In genomic region chr3:4495294-4496110, GRCh38 we compare ENCODE assay signal across 8 cellular contexts. TPM values are rescaled to one million over a fixed set of nuclear protein-coding genes. Genes with fewer than 3 reads are reported as not detected.
DNase-seq lines count a peak whose midpoint lies in the region; ATAC-seq and TF ChIP-seq lines count a peak whose summit lies in the region.

No MANE protein-coding gene starts in this region.

- H3K4me1 ChIP-seq in DOHH2 (ENCODE audit: control insufficient read depth, low read length) = peaks cover 42% of the 10 kb centered on the region

- TF ChIP-seq POLR2A in NB4 (IDR thresholded peaks at IDR 0.05; ENCODE audit: extremely low read depth, insufficient read length) = no peak

- TF ChIP-seq CTCF in DOHH2 (IDR thresholded peaks at IDR 0.05; ENCODE audit: low read depth, low read length, poor library complexity, severe bottlenecking) = no peak
- TF ChIP-seq CTCF in NB4 (IDR thresholded peaks at IDR 0.05; ENCODE audit: low read depth, low read length) = no peak

- peak overlapping the region; percentile 87 for H3K4me3 Mint-ChIP-seq in dendritic cell treated with granulocyte-macrophage colony-stimulating factor and Interleukin-4, amounts not matched to agents 40 ng/mL and 50 ng/mL, for 4 days

- peaks cover 29% of the 10 kb centered on the region for H3K36me3 ChIP-seq in DOHH2 (ENCODE audit: control insufficient read depth, low read length)

- no peaks in the 10 kb centered on the region for H4K20me1 ChIP-seq in DOHH2 (ENCODE audit: control insufficient read depth, insufficient read depth, low read depth, low read length)

- H3K27ac Mint-ChIP-seq in dendritic cell treated with granulocyte-macrophage colony-stimulating factor and Interleukin-4, amounts not matched to agents 40 ng/mL and 50 ng/mL, for 4 days = peak overlapping the region; percentile 87

- ATAC-seq in GM21360 (IDR thresholded peaks at IDR 0.05; ENCODE audit: unreplicated experiment) = no peak

- peaks cover 49% of the 10 kb centered on the region for H3K4me1 Mint-ChIP-seq in dendritic cell treated with granulocyte-macrophage colony-stimulating factor and Interleukin-4, amounts not matched to agents 40 ng/mL and 50 ng/mL, for 4 days (ENCODE audit: low read depth)

- peak; percentile 43 for DNase-seq in NB4 (ENCODE audit: low read depth)
- peak; percentile 35 for DNase-seq in pulmonary artery endothelial cell (ENCODE audit: low read depth, low spot score)
- DNase-seq in dedifferentiated amniotic fluid mesenchymal stem cell (ENCODE audit: extremely low spot score) = no peak
- no peak for DNase-seq in NCI-H1092 (lab: John Stamatoyannopoulos, UW)
- DNase-seq in ACHN = no peak

- H3K27me3 ChIP-seq in DOHH2 (ENCODE audit: control insufficient read depth, low read length) = peaks cover 21% of the 10 kb centered on the region

- intact Hi-C loops in dendritic cell treated with granulocyte-macrophage colony-stimulating factor and Interleukin-4, amounts not matched to agents 40 ng/mL and 50 ng/mL, for 4 days (cut with micrococcal nuclease) = no loop called here

- H3K9me3 ChIP-seq in DOHH2 (ENCODE audit: control insufficient read depth, insufficient read depth, low read length) = no peaks in the 10 kb centered on the region

- H3K9me2 ChIP-seq in DOHH2 (replicated peaks; ENCODE audit: control insufficient read depth, low read length) = no peaks in the 10 kb centered on the region

- H3K27me3 Mint-ChIP-seq in dendritic cell treated with granulocyte-macrophage colony-stimulating factor and Interleukin-4, amounts not matched to agents 40 ng/mL and 50 ng/mL, for 4 days = peaks cover 4% of the 10 kb centered on the region

- H3K4me3 ChIP-seq in DOHH2 (ENCODE audit: low read length) (peak overlapping the region; percentile 95), NB4 (ENCODE audit: low read depth, low read length) (no peak overlapping the region)

- H3K4me2 ChIP-seq in DOHH2 (ENCODE audit: low read length) = peak overlapping the region; percentile 90

- H3K79me2 ChIP-seq in DOHH2 (ENCODE audit: control insufficient read depth, low read length) = peaks cover 34% of the 10 kb centered on the region

- H3F3A ChIP-seq in DOHH2 (ENCODE audit: control insufficient read depth, insufficient read depth) = peaks cover 15% of the 10 kb centered on the region

- peaks cover 15% of the 10 kb centered on the region for H3K36me3 Mint-ChIP-seq in dendritic cell treated with granulocyte-macrophage colony-stimulating factor and Interleukin-4, amounts not matched to agents 40 ng/mL and 50 ng/mL, for 4 days (ENCODE audit: low read depth)

- in situ Hi-C loops in ACHN (cut with HindIII; ENCODE audit: low pct_ligation_motif_present, low pct_unique_long_range_greater_than_20kb, low sequenced_read_pairs) = no loop called here

- no peaks in the 10 kb centered on the region for H3K9me3 Mint-ChIP-seq in dendritic cell treated with granulocyte-macrophage colony-stimulating factor and Interleukin-4, amounts not matched to agents 40 ng/mL and 50 ng/mL, for 4 days

- H3K27ac ChIP-seq in DOHH2 (ENCODE audit: low read depth, low read length) = peak overlapping the region; percentile 76

RNA-seq across cellular contexts. Expression of gene ITPR1, which starts 2.4 kb away (rescaled TPM):
- total RNA-seq in pulmonary artery endothelial cell = 15.2 and 20.1 TPM in 2 replicates

RNA-seq across cellular contexts. Expression of gene SUMF1, which starts 28.4 kb away (rescaled TPM):
- 57.6 and 61.2 TPM in 2 replicates for total RNA-seq in pulmonary artery endothelial cell

Comparison
In these comparisons a context has a peak if more than half of its experiments do, and no peak if none do; other contexts are left out.
1. DNase-seq: peak in NB4 (single experiment) and pulmonary artery endothelial cell (single experiment); none in dedifferentiated amniotic fluid mesenchymal stem cell (single experiment), NCI-H1092 (single experiment) and ACHN (single experiment).